ENCODE assay signal across 10 cellular contexts in genomic region chr5:93572101-93572772, GRCh38. TPM values are rescaled to one million over a fixed set of nuclear protein-coding genes. Genes with fewer than 3 reads are reported as not detected.
DNase-seq lines count a peak whose midpoint lies in the region; ATAC-seq and TF ChIP-seq lines count a peak whose summit lies in the region.
"Had no signal": no experiment of that assay in that cellular context is flagged by ENCODE, and none has a peak within 500 bp of the region (broad histone marks: within the 10 kb centered on the region; RNA-seq: fewer than 3 reads in every experiment).

No MANE protein-coding gene starts in this region.

- intact Hi-C loops in activated CD8-positive, alpha-beta T cell treated with anti-CD3 and anti-CD28 coated beads for 36 hours (cut with micrococcal nuclease) = loop anchor here (5.0 kb wide), 1 partner anchor 35 kb away; no protein-coding TSS in a partner anchor
- intact Hi-C loops in right cardiac atrium (cut with DNase I) = loop anchor here in 1 of 4 donors (10.0 kb wide), 1 partner anchor 477 kb away; no protein-coding TSS in a partner anchor

- no peak for TF ChIP-seq CTCF in GM10266 (IDR thresholded peaks at IDR 0.05; ENCODE audit: control insufficient read depth, insufficient read depth, low read depth, missing control alignments)
- no peak for TF ChIP-seq CTCF in activated CD8-positive, alpha-beta T cell treated with anti-CD3 and anti-CD28 coated beads for 36 hours (IDR thresholded peaks at IDR 0.05)

- H3K27ac Mint-ChIP-seq in activated CD8-positive, alpha-beta T cell treated with anti-CD3 and anti-CD28 coated beads for 36 hours = no peak overlapping the region

- DNase-seq in GM10266 (ENCODE audit: extremely low spot score) (peak; percentile 21), right cardiac atrium (peak; percentile 19 to 58 (median 58)), retina (peak; percentile 88), NCI-H82 treated with DMSO at 0.1 percent for 48 hours (lab: John Stamatoyannopoulos, UW; ENCODE audit: unreplicated experiment) (no peak), HUDEP-2 (lab: John Stamatoyannopoulos, UW; ENCODE audit: unreplicated experiment in 76 of 76) (no peak), caudate nucleus (lab: John Stamatoyannopoulos, UW) (no peak)
- no peak for DNase-seq in activated CD8-positive, alpha-beta T cell treated with anti-CD3 and anti-CD28 coated beads for 36 hours
- DNase-seq: NCI-H446 had no signal

- H3K4me3 ChIP-seq in right cardiac atrium (ENCODE audit: low read length) = peak overlapping the region; percentile 25

- H3K27ac ChIP-seq in right cardiac atrium (ENCODE audit: low read length) = no peak overlapping the region
- no peak overlapping the region for H3K27ac ChIP-seq in caudate nucleus (ENCODE audit: low read depth, low read length)

- POLR2A ChIA-PET in activated CD8-positive, alpha-beta T cell treated with anti-CD3 and anti-CD28 coated beads for 36 hours (lab: Charles Lee) = no interaction called here

- peaks cover 18% of the 10 kb centered on the region for H3K4me1 Mint-ChIP-seq in activated CD8-positive, alpha-beta T cell treated with anti-CD3 and anti-CD28 coated beads for 36 hours (ENCODE audit: low read depth)

- no peaks in the 10 kb centered on the region for H3K9me3 Mint-ChIP-seq in activated CD8-positive, alpha-beta T cell treated with anti-CD3 and anti-CD28 coated beads for 36 hours

- no peaks in the 10 kb centered on the region for H3K36me3 Mint-ChIP-seq in activated CD8-positive, alpha-beta T cell treated with anti-CD3 and anti-CD28 coated beads for 36 hours (ENCODE audit: low read depth)

- no peaks in the 10 kb centered on the region for H3K27me3 ChIP-seq in right cardiac atrium (ENCODE audit: control insufficient read depth, insufficient read depth)

- peak overlapping the region; percentile 31 for H3K4me3 Mint-ChIP-seq in activated CD8-positive, alpha-beta T cell treated with anti-CD3 and anti-CD28 coated beads for 36 hours

- peaks cover 84% of the 10 kb centered on the region for H3K27me3 Mint-ChIP-seq in activated CD8-positive, alpha-beta T cell treated with anti-CD3 and anti-CD28 coated beads for 36 hours

- H3K9me3 ChIP-seq in right cardiac atrium (ENCODE audit: control insufficient read depth, low read length) = no peaks in the 10 kb centered on the region

- peak; percentile 38 for ATAC-seq in activated CD8-positive, alpha-beta T cell treated with anti-CD3 and anti-CD28 coated beads for 36 hours
- ATAC-seq in right cardiac atrium = peak; percentile 42 to 76
- ATAC-seq in GM18858 (IDR thresholded peaks at IDR 0.05; ENCODE audit: unreplicated experiment) = no peak

- 20% methylated on average over 46 of the region's 46 CpGs for WGBS in right cardiac atrium

- CTCF ChIA-PET in activated CD8-positive, alpha-beta T cell treated with anti-CD3 and anti-CD28 coated beads for 36 hours (lab: Charles Lee) = interaction anchor here (1.0 to 1.5 kb wide), 7 partner anchors 11 to 229 kb away, joined by 3 to 5 read pairs (median 3); partner anchors contain the start of gene NR2F1

- H3K4me1 ChIP-seq in right cardiac atrium (ENCODE audit: control insufficient read depth, insufficient read depth, low read length) = peaks cover 2% of the 10 kb centered on the region

RNA-seq across cellular contexts. Expression of gene NR2F1-AS1, which starts 8.8 kb away (rescaled TPM):
- not detected for total RNA-seq in activated CD8-positive, alpha-beta T cell treated with anti-CD3 and anti-CD28 coated beads for 36 hours
- total RNA-seq in right cardiac atrium = 10 to 100 TPM in 3 of 4 donors, 1 to 10 TPM in 1; 7.8 to 13.2 (median 11.8) TPM
- 10.3 TPM for polyA plus RNA-seq in right cardiac atrium
- total RNA-seq: T-helper 2 cell treated with Interferon-gamma antibody and Interleukin-4, amounts not matched to agents 100 ng/mL and 5 ng/mL, for 36 hours had no signal

RNA-seq across cellular contexts. Expression of gene NR2F1, which starts 10.8 kb away (rescaled TPM):
- not detected for total RNA-seq in activated CD8-positive, alpha-beta T cell treated with anti-CD3 and anti-CD28 coated beads for 36 hours
- total RNA-seq in right cardiac atrium = 10 to 100 TPM; 22.1 to 59.2 (median 42.6) TPM
- polyA plus RNA-seq in right cardiac atrium = 29.0 TPM
- total RNA-seq: T-helper 2 cell treated with Interferon-gamma antibody and Interleukin-4, amounts not matched to agents 100 ng/mL and 5 ng/mL, for 36 hours had no signal

Comparison
In these comparisons a context has a peak if more than half of its experiments do, and no peak if none do; other contexts are left out.
1. DNase-seq: peak in GM10266 (single experiment), right cardiac atrium (3 of 3) and retina (single experiment); none in activated CD8-positive, alpha-beta T cell treated with anti-CD3 and anti-CD28 coated beads for 36 hours (single experiment), NCI-H82 treated with DMSO at 0.1 percent for 48 hours (single experiment), HUDEP-2 (0 of 76) and caudate nucleus (0 of 61).
2. RNA of gene NR2F1-AS1, which starts 8.8 kb away (total RNA-seq): 7.8 to 13.2 TPM in right cardiac atrium; not detected in activated CD8-positive, alpha-beta T cell treated with anti-CD3 and anti-CD28 coated beads for 36 hours; every median in the first group is over 4 times any median in the second.
3. RNA of gene NR2F1, which starts 10.8 kb away (total RNA-seq): 22.1 to 59.2 TPM in right cardiac atrium; not detected in activated CD8-positive, alpha-beta T cell treated with anti-CD3 and anti-CD28 coated beads for 36 hours; every median in the first group is over 10 times any median in the second.